11 cellular contexts compared by ENCODE assay signal in the genomic region with DNA sequence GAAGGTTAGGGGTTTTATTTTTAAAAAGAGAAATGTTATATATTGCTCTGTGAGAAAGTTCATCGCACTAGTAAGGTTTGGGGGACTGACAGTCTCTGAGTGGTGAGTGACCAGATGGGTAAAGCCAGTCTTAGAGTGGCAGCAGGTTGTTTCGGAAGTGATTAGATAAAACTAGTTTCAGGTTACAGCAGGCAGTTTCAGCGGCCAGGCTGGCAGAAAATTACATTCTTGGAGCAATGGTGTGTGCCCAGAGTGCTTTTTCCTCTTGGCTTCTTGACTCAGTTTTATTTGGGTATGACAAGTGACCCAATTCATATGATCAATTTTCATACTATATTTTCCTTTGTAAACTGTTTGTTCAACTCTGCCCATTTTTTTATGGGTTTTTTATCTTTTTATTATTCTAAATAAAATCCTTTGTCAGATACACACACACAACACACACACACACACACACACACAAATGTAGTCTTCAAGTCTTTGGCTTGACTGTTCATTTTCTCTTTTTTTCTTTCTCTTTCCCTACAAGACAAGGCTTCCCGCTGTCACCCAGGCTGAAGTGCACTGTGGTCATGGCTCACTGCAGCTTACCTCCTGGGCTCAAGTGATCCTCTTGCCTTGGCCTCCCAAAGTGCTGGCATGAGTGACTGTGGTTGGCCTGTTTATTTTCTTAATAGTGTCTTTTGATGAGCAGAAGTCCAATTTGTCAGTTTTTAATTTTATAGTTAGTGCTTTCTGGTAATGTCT. TPM values are rescaled to one million over a fixed set of nuclear protein-coding genes. Genes with fewer than 3 reads are reported as not detected.
DNase-seq lines count a peak whose midpoint lies in the region; ATAC-seq and TF ChIP-seq lines count a peak whose summit lies in the region.
"Had no signal": no experiment of that assay in that cellular context is flagged by ENCODE, and none has a peak within 500 bp of the region (broad histone marks: within the 10 kb centered on the region; RNA-seq: fewer than 3 reads in every experiment).

No MANE protein-coding gene starts in this region.

- H3K36me3 Mint-ChIP-seq in glutamatergic neuron (ENCODE audit: unreplicated experiment), result peaks cover 16% of the 10 kb centered on the region

- peaks cover 0 to 4% of the 10 kb centered on the region in 2 donors for H3K4me1 ChIP-seq in right atrium auricular region

- no peaks in the 10 kb centered on the region for H3K9me3 Mint-ChIP-seq in glutamatergic neuron (ENCODE audit: unreplicated experiment)

- H3K4me3 ChIP-seq in right atrium auricular region, result no peak overlapping the region

- no peaks in the 10 kb centered on the region for H3K27me3 Mint-ChIP-seq in glutamatergic neuron (ENCODE audit: unreplicated experiment)

- DNase-seq in Right ventricle myocardium superior (no peak), right atrium auricular region (ENCODE audit: low spot score) (no peak), NCI-H82 (lab: John Stamatoyannopoulos, UW) (peak; percentile 64), glutamatergic neuron (no peak), NCI-H1048 (lab: John Stamatoyannopoulos, UW) (no peak), CD1c-positive myeloid dendritic cell (ENCODE audit: extremely low spot score) (no peak)
- no peak for DNase-seq in stimulated activated CD4-positive, alpha-beta T cell treated with anti-CD3 and anti-CD28 coated beads, Interleukin-12 subunit alpha, Interleukin-12 subunit beta, amount 100 ng/mL, for 4 hours
- DNase-seq: activated T-cell treated with anti-CD3 and anti-CD28 coated beads, Interleukin-2, amount 50 U/mL, for 48 hours; T-helper 9 cell had no signal

- intact Hi-C loops in Right ventricle myocardium superior (cut with DNase I), result no loop called here

- H3K27me3 ChIP-seq in right atrium auricular region, result no peaks in the 10 kb centered on the region

- TF ChIP-seq CTCF in right atrium auricular region (IDR thresholded peaks at IDR 0.05) (no peak), glutamatergic neuron (IDR thresholded peaks at IDR 0.05; ENCODE audit: partially characterized antibody, unreplicated experiment) (no peak)

- peaks cover 0 to 14% of the 10 kb centered on the region in 2 donors for H3K9me3 ChIP-seq in right atrium auricular region

- H3K4me1 Mint-ChIP-seq in glutamatergic neuron (ENCODE audit: low read depth, unreplicated experiment), result peaks cover 9% of the 10 kb centered on the region
- H3K4me1 Mint-ChIP-seq: neural crest cell had no signal

- H3K36me3 ChIP-seq in right atrium auricular region, result no peaks in the 10 kb centered on the region

- H3K27ac Mint-ChIP-seq in glutamatergic neuron (ENCODE audit: unreplicated experiment), result peak overlapping the region; percentile 80

- H3K4me3 Mint-ChIP-seq in glutamatergic neuron (ENCODE audit: unreplicated experiment), result peak overlapping the region; percentile 21
- H3K4me3 Mint-ChIP-seq: neural crest cell had no signal

- H3K27ac ChIP-seq in right atrium auricular region, result peak overlapping the region in 1 of 2 donors; percentile 5

- ATAC-seq in Right ventricle myocardium superior (ENCODE audit: poor library complexity) (peak; percentile 95), GM19463 (IDR thresholded peaks at IDR 0.05; ENCODE audit: unreplicated experiment) (no peak)

RNA-seq across cellular contexts. Expression of a gene that starts 30.9 kb away (rescaled TPM):
- total RNA-seq in Right ventricle myocardium superior (45.2 TPM), right atrium auricular region (10 to 100 TPM; 58.7 to 62.5 TPM), glutamatergic neuron (ENCODE audit: unreplicated experiment) (38.1 TPM)
